In genomic region chr2:20651731-20652099, GRCh38 we compare ENCODE assay signal across 7 cellular contexts. TPM values are rescaled to one million over a fixed set of nuclear protein-coding genes. Genes with fewer than 3 reads are reported as not detected.
DNase-seq lines count a peak whose midpoint lies in the region; ATAC-seq and TF ChIP-seq lines count a peak whose summit lies in the region.

No MANE protein-coding gene starts in this region.

- intact Hi-C loops in stomach (cut with DNase I; ENCODE audit: low total_unique reads): no loop called here

- H3K4me3 Mint-ChIP-seq in activated naive CD8-positive, alpha-beta T cell treated with anti-CD3 and anti-CD28 coated beads for 36 hours: peak overlapping the region; percentile 80

- peaks cover 17% of the 10 kb centered on the region for H3K4me1 Mint-ChIP-seq in activated naive CD8-positive, alpha-beta T cell treated with anti-CD3 and anti-CD28 coated beads for 36 hours

- TF ChIP-seq POLR2A in stomach (IDR thresholded peaks at IDR 0.05): no peak

- no peak for DNase-seq in activated naive CD8-positive, alpha-beta T cell treated with anti-CD3 and anti-CD28 coated beads for 36 hours
- DNase-seq in stomach (no peak), KBM-7 (no peak)
- no peak for DNase-seq in activated CD8-positive, alpha-beta memory T cell treated with anti-CD3 and anti-CD28 coated beads for 24 hours

- TF ChIP-seq EP300 in stomach (IDR thresholded peaks at IDR 0.05): no peak

- in situ Hi-C loops in KBM-7 (cut with MboI; ENCODE audit: low pct_unique_long_range_greater_than_20kb, low sequenced_read_pairs): no loop called here

- H3K9me3 ChIP-seq in HUES6 (ENCODE audit: control insufficient read depth, insufficient read depth, low read depth, low read length) (no peaks in the 10 kb centered on the region), iPS-18c (ENCODE audit: control insufficient read depth, insufficient read depth, low read length) (no peaks in the 10 kb centered on the region), stomach (no peaks in the 10 kb centered on the region)

- no peak for ATAC-seq in HG02642 (IDR thresholded peaks at IDR 0.05; ENCODE audit: poor library complexity, unreplicated experiment)

- no peaks in the 10 kb centered on the region for H3K36me3 Mint-ChIP-seq in activated naive CD8-positive, alpha-beta T cell treated with anti-CD3 and anti-CD28 coated beads for 36 hours

- H3K27me3 ChIP-seq in HUES6 (ENCODE audit: control insufficient read depth, insufficient read depth, low read length) (0 out of 2 replicates have a peak, but pooled peaks cover 2% of the 10 kb centered on the region), stomach (no peaks in the 10 kb centered on the region)

- 70 to 83% (median 76%) methylated on average over 6 to 7 of the region's 7 CpGs for WGBS in stomach, 5 donors

- TF ChIP-seq CTCF in stomach (IDR thresholded peaks at IDR 0.05): no peak

- peak overlapping the region; percentile 87 for H3K27ac Mint-ChIP-seq in activated naive CD8-positive, alpha-beta T cell treated with anti-CD3 and anti-CD28 coated beads for 36 hours

- H3K9me3 Mint-ChIP-seq in activated naive CD8-positive, alpha-beta T cell treated with anti-CD3 and anti-CD28 coated beads for 36 hours: no peaks in the 10 kb centered on the region

- H3K27me3 Mint-ChIP-seq in activated naive CD8-positive, alpha-beta T cell treated with anti-CD3 and anti-CD28 coated beads for 36 hours: no peaks in the 10 kb centered on the region

- no peaks in the 10 kb centered on the region for H3K36me3 ChIP-seq in HUES6 (ENCODE audit: control insufficient read depth, insufficient read depth, low read length)
- H3K36me3 ChIP-seq in stomach: peaks cover 0 to 5% (median 2%) of the 10 kb centered on the region in 4 donors

- H3K4me3 ChIP-seq in HUES6 (ENCODE audit: low read depth, low read length) (peak overlapping the region; percentile 81), iPS-18c (ENCODE audit: insufficient read depth, low read depth, low read length) (peak overlapping the region; percentile 89), stomach (peak overlapping the region; percentile 62 to 91 (median 86))

- H3K9ac ChIP-seq in HUES6 (ENCODE audit: low read length): no peak overlapping the region

- H3K27ac ChIP-seq in HUES6 (ENCODE audit: low read depth, low read length) (no peak overlapping the region), stomach (peak overlapping the region; percentile 86 to 98 (median 94))

- H3K4me1 ChIP-seq in HUES6 (ENCODE audit: control insufficient read depth, insufficient read depth, low read length) (peaks cover 23% of the 10 kb centered on the region), stomach (peaks cover 19 to 44% (median 39%) of the 10 kb centered on the region in 4 donors)

RNA-seq across cellular contexts. Expression of gene HS1BP3, which starts 0.8 kb away (rescaled TPM):
- 1 to 10 TPM; 5.9 to 6.0 TPM for total RNA-seq in activated naive CD8-positive, alpha-beta T cell treated with anti-CD3 and anti-CD28 coated beads for 36 hours
- 100 to 1,000 TPM in 1 of 5 donors, 10 to 100 TPM in 4; 13.8 to 105 (median 22.5) TPM for total RNA-seq in stomach
- 10 to 100 TPM; 20.6 to 25.2 (median 24.1) TPM for polyA plus RNA-seq in stomach

RNA-seq across cellular contexts. Expression of gene GDF7, which starts 15.2 kb away (rescaled TPM):
- not detected for total RNA-seq in activated naive CD8-positive, alpha-beta T cell treated with anti-CD3 and anti-CD28 coated beads for 36 hours
- 1 to 10 TPM in 1 of 5 donors, under 1 TPM in 2, not detected in 2; 0.37 to 1.3 (median 0.45) TPM for total RNA-seq in stomach
- under 1 TPM in 2 of 3 donors, not detected in 1; 0.10 to 0.12 TPM for polyA plus RNA-seq in stomach
